ENCODE assay signal across 1 cellular context in genomic region chrX:72176289-72176688, GRCh38. TPM values are rescaled to one million over a fixed set of nuclear protein-coding genes. Genes with fewer than 3 reads are reported as not detected.
"Had no signal": no experiment of that assay in that cellular context is flagged by ENCODE, and none has a peak within 500 bp of the region (broad histone marks: within the 10 kb centered on the region; RNA-seq: fewer than 3 reads in every experiment).

No MANE protein-coding gene starts in this region.

RNA-seq across cellular contexts. Expression of gene RTL5, which starts 44.6 kb away (rescaled TPM):
- total RNA-seq: MCF 10A had no signal
